Comparison of ENCODE assay signal across 21 cellular contexts in genomic region chr3:114718071-114718896, GRCh38.
A peak's percentile ranks its signal among the peaks of the same experiment; 100 is the strongest.
DNase-seq lines count a peak whose midpoint lies in the region; ATAC-seq and TF ChIP-seq lines count a peak whose summit lies in the region.
"Had no signal": no experiment of that assay in that cellular context is flagged by ENCODE, and none has a peak within 500 bp of the region (broad histone marks: within the 10 kb centered on the region; RNA-seq: fewer than 3 reads in every experiment).

No MANE protein-coding gene starts in this region.

- H3K9me3 ChIP-seq in mucosa of stomach (ENCODE audit: control insufficient read depth, low read length), result no peaks in the 10 kb centered on the region
- no peaks in the 10 kb centered on the region for H3K9me3 ChIP-seq in MG63
- H3K9me3 ChIP-seq: adrenal gland, tibial nerve had no signal

- no peak overlapping the region for H3K27ac Mint-ChIP-seq in stimulated activated naive CD8-positive, alpha-beta T cell treated with anti-CD3 and anti-CD28 coated beads, Interleukin-15, amount 100 ng/mL, for 72 hours

- DNase-seq in stimulated activated naive CD8-positive, alpha-beta T cell treated with anti-CD3 and anti-CD28 coated beads, Interleukin-15, amount 100 ng/mL, for 72 hours, result no peak
- DNase-seq in stimulated activated naive CD8-positive, alpha-beta T cell treated with anti-CD3 and anti-CD28 coated beads, Interleukin-15, Interleukin-2, amounts not matched to agents 100 U/mL and 50 U/mL, for 24 hours, result no peak
- peak; percentile 2 for DNase-seq in fibroblast of the aortic adventitia (ENCODE audit: low read depth)
- no peak for DNase-seq in GM10266 (ENCODE audit: extremely low spot score)
- no peak for DNase-seq in MG63
- DNase-seq: activated CD4-positive, alpha-beta T cell treated with anti-CD3 and anti-CD28 coated beads for 48 hours; activated CD8-positive, alpha-beta memory T cell treated with anti-CD3 and anti-CD28 coated beads for 24 hours; activated gamma-delta T cell treated with Interleukin-2 at 50 U/mL for 16 hours; activated T-cell treated with anti-CD3 and anti-CD28 coated beads, Interleukin-2, amount 50 U/mL, for 1 hour; adrenal gland; DMS 273 treated with DMSO at 0.1 percent for 48 hours; H7; NCI-H1092 treated with DMSO at 0.1 percent for 48 hours; NCI-H187 treated with DMSO at 0.1 percent for 48 hours; NCI-H2171 treated with DMSO at 0.1 percent for 48 hours; NCI-H524 treated with DMSO at 0.1 percent for 48 hours had no signal

- peak; percentile 32 for ATAC-seq in stimulated activated naive CD8-positive, alpha-beta T cell treated with anti-CD3 and anti-CD28 coated beads, Interleukin-15, amount 100 ng/mL, for 72 hours
- no peak for ATAC-seq in stimulated activated naive CD8-positive, alpha-beta T cell treated with anti-CD3 and anti-CD28 coated beads, Interleukin-15, Interleukin-2, amounts not matched to agents 100 U/mL and 50 U/mL, for 24 hours
- no peak for ATAC-seq in GM21825 (IDR thresholded peaks at IDR 0.05; ENCODE audit: unreplicated experiment)

- no peak overlapping the region for H3K4me3 Mint-ChIP-seq in stimulated activated naive CD8-positive, alpha-beta T cell treated with anti-CD3 and anti-CD28 coated beads, Interleukin-15, amount 100 ng/mL, for 72 hours
- H3K4me3 Mint-ChIP-seq: brain had no signal

- no peak overlapping the region for H3K4me3 ChIP-seq in fibroblast of the aortic adventitia (ENCODE audit: low read depth, low read length)
- no peak overlapping the region for H3K4me3 ChIP-seq in mucosa of stomach (ENCODE audit: low read length)
- H3K4me3 ChIP-seq in MG63, result no peak overlapping the region
- H3K4me3 ChIP-seq: adrenal gland, skin epidermis, tibial nerve had no signal

- H3K9me3 Mint-ChIP-seq in stimulated activated naive CD8-positive, alpha-beta T cell treated with anti-CD3 and anti-CD28 coated beads, Interleukin-15, amount 100 ng/mL, for 72 hours, result no peaks in the 10 kb centered on the region
- H3K9me3 Mint-ChIP-seq: brain had no signal

- H3K36me3 ChIP-seq in mucosa of stomach (ENCODE audit: control insufficient read depth, insufficient read depth, low read length) (no peaks in the 10 kb centered on the region), MG63 (no peaks in the 10 kb centered on the region)
- H3K36me3 ChIP-seq: adrenal gland, tibial nerve had no signal

- no peaks in the 10 kb centered on the region for H3K27me3 ChIP-seq in mucosa of stomach (ENCODE audit: control insufficient read depth, insufficient read depth, low read length)
- no peaks in the 10 kb centered on the region for H3K27me3 ChIP-seq in MG63
- H3K27me3 ChIP-seq: adrenal gland, tibial nerve had no signal

- peak overlapping the region; percentile 17 for H3K9ac ChIP-seq in mucosa of stomach (ENCODE audit: low read length)

- H3K27me3 Mint-ChIP-seq in stimulated activated naive CD8-positive, alpha-beta T cell treated with anti-CD3 and anti-CD28 coated beads, Interleukin-15, amount 100 ng/mL, for 72 hours, result no peaks in the 10 kb centered on the region
- H3K27me3 Mint-ChIP-seq: brain had no signal

- H3K4me1 Mint-ChIP-seq in stimulated activated naive CD8-positive, alpha-beta T cell treated with anti-CD3 and anti-CD28 coated beads, Interleukin-15, amount 100 ng/mL, for 72 hours, result peaks cover 51% of the 10 kb centered on the region

- no peak for TF ChIP-seq CTCF in fibroblast of the aortic adventitia (IDR thresholded peaks at IDR 0.05; ENCODE audit: insufficient read depth, low read length)
- TF ChIP-seq CTCF in GM10266 (IDR thresholded peaks at IDR 0.05; ENCODE audit: control insufficient read depth, insufficient read depth, low read depth, missing control alignments), result no peak

- peaks cover 49% of the 10 kb centered on the region for H3K4me1 ChIP-seq in mucosa of stomach (ENCODE audit: control insufficient read depth, insufficient read depth, low read length)
